In the genomic region with DNA sequence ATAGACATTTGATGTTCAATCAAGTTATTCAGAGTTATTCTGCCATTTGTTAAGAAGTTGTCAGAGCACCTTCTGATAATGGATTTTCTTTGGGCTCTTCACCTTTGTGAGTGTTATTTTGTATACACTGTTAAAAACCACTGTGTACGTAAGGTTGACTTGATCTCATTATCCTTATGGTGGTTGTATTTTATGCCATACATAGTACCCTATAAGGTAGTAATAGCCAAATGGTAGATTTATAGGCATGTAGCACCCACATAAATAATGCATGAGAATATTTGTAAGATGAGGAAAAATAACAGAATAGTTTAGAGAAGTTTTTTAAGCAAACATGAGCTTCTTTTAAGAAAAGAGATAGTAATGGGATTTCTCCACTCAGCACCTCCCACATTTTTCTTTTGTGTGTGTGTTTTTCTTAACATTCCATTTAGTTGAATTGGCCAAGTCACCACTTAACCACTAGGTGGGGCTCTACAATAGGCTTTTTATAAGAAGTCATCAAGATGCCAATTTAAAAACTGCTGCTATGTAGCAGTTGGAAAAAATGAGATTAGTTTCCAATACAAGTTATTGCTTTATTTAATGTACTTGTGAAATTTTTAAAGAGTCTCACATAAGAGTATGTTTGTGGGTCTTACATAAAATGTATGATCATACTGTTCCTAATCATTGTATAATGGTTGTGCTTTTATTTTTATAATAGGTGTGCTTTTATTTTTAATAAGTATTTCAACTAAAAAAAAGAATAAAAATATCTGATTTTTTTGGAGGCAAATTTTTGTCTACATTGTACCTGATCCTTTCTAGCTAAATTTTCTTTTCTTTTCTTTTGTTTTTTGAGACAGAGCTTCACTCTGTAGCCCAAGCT, we compare ENCODE assay signal across 8 cellular contexts. TPM values are rescaled to one million over a fixed set of nuclear protein-coding genes. Genes with fewer than 3 reads are reported as not detected.
A peak's percentile ranks its signal among the peaks of the same experiment; 100 is the strongest.
DNase-seq lines count a peak whose midpoint lies in the region; ATAC-seq and TF ChIP-seq lines count a peak whose summit lies in the region.

No MANE protein-coding gene starts in this region.

- H3K4me2 ChIP-seq in KMS-11: no peak overlapping the region

- H3K27ac ChIP-seq in KMS-11: no peak overlapping the region

- H3K4me1 ChIP-seq in KMS-11 (ENCODE audit: low read depth, poor library complexity, severe bottlenecking): peaks cover 6% of the 10 kb centered on the region

- DNase-seq in activated CD8-positive, alpha-beta memory T cell treated with anti-CD3 and anti-CD28 coated beads, Interleukin-2, amount 10 ng/mL, durations not matched to agents 7 days and 5 days: no peak
- no peak for DNase-seq in activated CD8-positive, alpha-beta memory T cell treated with anti-CD3 and anti-CD28 coated beads for 24 hours
- DNase-seq in OCI-M2 (lab: John Stamatoyannopoulos, UW; ENCODE audit: unreplicated experiment) (peak; percentile 70), chondrocyte (ENCODE audit: low spot score) (no peak), kidney tubule cell (ENCODE audit: low spot score) (peak; percentile 79), type B pancreatic cell (ENCODE audit: extremely low spot score, unreplicated experiment) (no peak)

- no peaks in the 10 kb centered on the region for H3K27me3 ChIP-seq in KMS-11 (ENCODE audit: insufficient read depth, low read depth)

- H3K4me3 ChIP-seq in KMS-11 (IDR thresholded peaks at IDR 0.05; ENCODE audit: insufficient read depth, low read depth, low read length): no peak overlapping the region

- ATAC-seq in activated CD8-positive, alpha-beta memory T cell treated with anti-CD3 and anti-CD28 coated beads, Interleukin-2, amount 10 ng/mL, durations not matched to agents 7 days and 5 days: peak; percentile 23
- ATAC-seq in GM19467 (IDR thresholded peaks at IDR 0.05; ENCODE audit: unreplicated experiment): no peak

- no peak overlapping the region for H2AFZ ChIP-seq in KMS-11 (ENCODE audit: low read depth)

- H3K27ac Mint-ChIP-seq in activated CD8-positive, alpha-beta memory T cell treated with anti-CD3 and anti-CD28 coated beads, Interleukin-2, amount 10 ng/mL, durations not matched to agents 7 days and 5 days: no peak overlapping the region
- H3K27ac Mint-ChIP-seq in chondrocyte (ENCODE audit: unreplicated experiment): peak overlapping the region; percentile 51
- no peak overlapping the region for H3K27ac Mint-ChIP-seq in type B pancreatic cell

- no peaks in the 10 kb centered on the region for H3K9me3 Mint-ChIP-seq in activated CD8-positive, alpha-beta memory T cell treated with anti-CD3 and anti-CD28 coated beads, Interleukin-2, amount 10 ng/mL, durations not matched to agents 7 days and 5 days (ENCODE audit: low read depth)
- no peaks in the 10 kb centered on the region for H3K9me3 Mint-ChIP-seq in chondrocyte (ENCODE audit: low read depth)
- H3K9me3 Mint-ChIP-seq in type B pancreatic cell: no peaks in the 10 kb centered on the region

- peaks cover 29% of the 10 kb centered on the region for H3K36me3 ChIP-seq in KMS-11 (ENCODE audit: insufficient read depth)

- H4K20me1 ChIP-seq in KMS-11 (ENCODE audit: insufficient read depth): no peaks in the 10 kb centered on the region

- TF ChIP-seq CTCF in KMS-11 (conservative IDR thresholded peaks at IDR 0.05; ENCODE audit: low read depth, low read length) (peak; percentile 98), chondrocyte (IDR thresholded peaks at IDR 0.05) (peak; percentile 97), type B pancreatic cell (conservative IDR thresholded peaks at IDR 0.05) (peak; percentile 98)

- no peaks in the 10 kb centered on the region for H3K79me2 ChIP-seq in KMS-11 (ENCODE audit: insufficient read depth, low read depth)

- peaks cover 1% of the 10 kb centered on the region for H3K4me1 Mint-ChIP-seq in activated CD8-positive, alpha-beta memory T cell treated with anti-CD3 and anti-CD28 coated beads, Interleukin-2, amount 10 ng/mL, durations not matched to agents 7 days and 5 days
- H3K4me1 Mint-ChIP-seq in chondrocyte (ENCODE audit: low read depth): peaks cover 11% of the 10 kb centered on the region
- no peaks in the 10 kb centered on the region for H3K4me1 Mint-ChIP-seq in type B pancreatic cell (ENCODE audit: unreplicated experiment)

- H3K4me3 Mint-ChIP-seq in activated CD8-positive, alpha-beta memory T cell treated with anti-CD3 and anti-CD28 coated beads, Interleukin-2, amount 10 ng/mL, durations not matched to agents 7 days and 5 days: no peak overlapping the region
- H3K4me3 Mint-ChIP-seq in chondrocyte (ENCODE audit: unreplicated experiment): no peak overlapping the region
- H3K4me3 Mint-ChIP-seq in type B pancreatic cell: no peak overlapping the region

- no peaks in the 10 kb centered on the region for H3K27me3 Mint-ChIP-seq in activated CD8-positive, alpha-beta memory T cell treated with anti-CD3 and anti-CD28 coated beads, Interleukin-2, amount 10 ng/mL, durations not matched to agents 7 days and 5 days
- H3K27me3 Mint-ChIP-seq in chondrocyte (ENCODE audit: low read depth) (no peaks in the 10 kb centered on the region), type B pancreatic cell (no peaks in the 10 kb centered on the region)

- H3K36me3 Mint-ChIP-seq in activated CD8-positive, alpha-beta memory T cell treated with anti-CD3 and anti-CD28 coated beads, Interleukin-2, amount 10 ng/mL, durations not matched to agents 7 days and 5 days: peaks cover 37% of the 10 kb centered on the region
- H3K36me3 Mint-ChIP-seq in chondrocyte (ENCODE audit: low read depth): peaks cover 14% of the 10 kb centered on the region
- H3K36me3 Mint-ChIP-seq in type B pancreatic cell: peaks cover 10% of the 10 kb centered on the region

- no peak overlapping the region for H3K9ac ChIP-seq in KMS-11

- CTCF ChIA-PET in activated CD8-positive, alpha-beta memory T cell treated with anti-CD3 and anti-CD28 coated beads, Interleukin-2, amount 10 ng/mL, durations not matched to agents 7 days and 5 days (lab: Charles Lee): interaction anchor here (0.8 to 1.9 kb wide), 9 partner anchors 9 to 216 kb away, joined by 3 to 5 read pairs (median 3); no protein-coding TSS in a partner anchor

RNA-seq across cellular contexts. Expression of a gene that starts 41.1 kb away (rescaled TPM):
- total RNA-seq in activated CD8-positive, alpha-beta memory T cell treated with anti-CD3 and anti-CD28 coated beads, Interleukin-2, amount 10 ng/mL, durations not matched to agents 7 days and 5 days: 10 to 100 TPM; 14.4 to 17.5 TPM
- total RNA-seq in chondrocyte (34.7 to 53.0 TPM (median 36.7 TPM) in 3 replicates), type B pancreatic cell (ENCODE audit: low replicate concordance) (58.2 and 61.1 TPM in 2 replicates)

Comparison
In these comparisons a context has a peak if more than half of its experiments do, and no peak if none do; other contexts are left out.
1. DNase-seq: peak in OCI-M2 (single experiment) and kidney tubule cell (single experiment); none in activated CD8-positive, alpha-beta memory T cell treated with anti-CD3 and anti-CD28 coated beads, Interleukin-2, amount 10 ng/mL, durations not matched to agents 7 days and 5 days (single experiment), activated CD8-positive, alpha-beta memory T cell treated with anti-CD3 and anti-CD28 coated beads for 24 hours (single experiment), chondrocyte (single experiment) and type B pancreatic cell (single experiment).
2. Peak in every context shown above with its lines, with median percentiles within 50 percentile points of each other: CTCF ChIP-seq.